In the genomic region with DNA sequence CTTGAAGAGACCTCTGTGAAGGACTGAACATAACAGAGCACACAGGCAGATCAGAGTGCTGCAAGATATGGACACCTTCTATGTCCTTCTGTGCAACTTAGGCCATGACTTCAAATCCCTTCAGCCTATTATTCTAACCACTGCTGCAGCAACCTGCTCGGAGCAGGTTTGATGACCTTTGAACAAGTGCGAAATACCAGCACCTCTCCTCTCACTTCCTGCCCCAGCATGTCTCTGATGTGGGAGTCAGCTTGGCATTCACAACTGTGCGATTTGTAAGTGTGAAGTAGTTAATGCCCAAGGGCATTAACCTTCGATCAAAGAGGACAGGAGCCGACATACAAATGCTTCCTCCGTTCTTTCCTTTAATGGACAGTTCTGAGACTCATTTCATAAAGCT, we compare ENCODE assay signal across 1 cellular context.
A peak's percentile ranks its signal among the peaks of the same experiment; 100 is the strongest.
TF ChIP-seq lines count a peak whose summit lies in the region.

No MANE protein-coding gene starts in this region.

TF ChIP-seq in HepG2, 621 proteins besides CTCF, POLR2A, EP300 and RAD21 (continued from another document):
- TF ChIP-seq, protein P1, sequence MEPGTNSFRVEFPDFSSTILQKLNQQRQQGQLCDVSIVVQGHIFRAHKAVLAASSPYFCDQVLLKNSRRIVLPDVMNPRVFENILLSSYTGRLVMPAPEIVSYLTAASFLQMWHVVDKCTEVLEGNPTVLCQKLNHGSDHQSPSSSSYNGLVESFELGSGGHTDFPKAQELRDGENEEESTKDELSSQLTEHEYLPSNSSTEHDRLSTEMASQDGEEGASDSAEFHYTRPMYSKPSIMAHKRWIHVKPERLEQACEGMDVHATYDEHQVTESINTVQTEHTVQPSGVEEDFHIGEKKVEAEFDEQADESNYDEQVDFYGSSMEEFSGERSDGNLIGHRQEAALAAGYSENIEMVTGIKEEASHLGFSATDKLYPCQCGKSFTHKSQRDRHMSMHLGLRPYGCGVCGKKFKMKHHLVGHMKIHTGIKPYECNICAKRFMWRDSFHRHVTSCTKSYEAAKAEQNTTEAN (CRISPR knock-in tag; conservative IDR thresholded peaks at IDR 0.05) = 0 out of 2 replicates have a peak, but pooled peaks have one; percentile 14
- TF ChIP-seq HNF4G (IDR thresholded peaks at IDR 0.05; ENCODE audit: borderline replicate concordance, low read depth, low read length) (peak; percentile 82), HNF4G (CRISPR knock-in tag; IDR thresholded peaks at IDR 0.05; ENCODE audit: borderline replicate concordance, low read depth) (0 out of 2 replicates have a peak, but pooled peaks have one; percentile 57), MIER2 (CRISPR knock-in tag; IDR thresholded peaks at IDR 0.05) (peak; percentile 59; the same call in 1 of the 2 replicates), ARNTL (CRISPR knock-in tag; IDR thresholded peaks at IDR 0.05) (no peak), MTF2 (CRISPR knock-in tag; IDR thresholded peaks at IDR 0.05; ENCODE audit: borderline replicate concordance) (no peak), HNF4A (CRISPR knock-in tag; IDR thresholded peaks at IDR 0.05) (peak; percentile 88), TBX2 (CRISPR knock-in tag; IDR thresholded peaks at IDR 0.05; ENCODE audit: borderline replicate concordance) (peak; percentile 82), KAT8 (CRISPR knock-in tag; IDR thresholded peaks at IDR 0.05) (peak; percentile 15; the same call in 1 of the 2 replicates), BRCA1 (CRISPR knock-in tag; IDR thresholded peaks at IDR 0.05) (no peak), GPN1 (CRISPR knock-in tag; IDR thresholded peaks at IDR 0.05; ENCODE audit: borderline replicate concordance) (no peak), BCL6 (CRISPR knock-in tag; IDR thresholded peaks at IDR 0.05) (no peak), TARDBP (CRISPR knock-in tag; IDR thresholded peaks at IDR 0.05) (no peak), GABPB1 (CRISPR knock-in tag; IDR thresholded peaks at IDR 0.05) (peak; percentile 50; the same call in 1 of the 2 replicates), POLR2G (IDR thresholded peaks at IDR 0.05; ENCODE audit: low read depth, low read length) (0 out of 2 replicates have a peak, but pooled peaks have one; percentile 33), TEAD3 (CRISPR knock-in tag; optimal IDR thresholded peaks at IDR 0.05; ENCODE audit: borderline replicate concordance) (peak; percentile 88), ZNF780A (CRISPR knock-in tag; IDR thresholded peaks at IDR 0.05) (0 out of 2 replicates have a peak, but pooled peaks have one; percentile 44), PHF20 (CRISPR knock-in tag; IDR thresholded peaks at IDR 0.05) (peak; percentile 42; the same call in 1 of the 2 replicates), PCBP2 (optimal IDR thresholded peaks at IDR 0.05; ENCODE audit: low read depth, low read length, poor library complexity, severe bottlenecking) (no peak), SRF (IDR thresholded peaks at IDR 0.05; ENCODE audit: low read depth, low read length) (no peak), ZFX (CRISPR knock-in tag; IDR thresholded peaks at IDR 0.05; ENCODE audit: low read depth) (peak; percentile 29; the same call in 1 of the 2 replicates), ZNF292 (CRISPR knock-in tag; IDR thresholded peaks at IDR 0.05; ENCODE audit: borderline replicate concordance, low read depth) (peak; percentile 73; the same call in 1 of the 2 replicates)
- TF ChIP-seq, protein P2, sequence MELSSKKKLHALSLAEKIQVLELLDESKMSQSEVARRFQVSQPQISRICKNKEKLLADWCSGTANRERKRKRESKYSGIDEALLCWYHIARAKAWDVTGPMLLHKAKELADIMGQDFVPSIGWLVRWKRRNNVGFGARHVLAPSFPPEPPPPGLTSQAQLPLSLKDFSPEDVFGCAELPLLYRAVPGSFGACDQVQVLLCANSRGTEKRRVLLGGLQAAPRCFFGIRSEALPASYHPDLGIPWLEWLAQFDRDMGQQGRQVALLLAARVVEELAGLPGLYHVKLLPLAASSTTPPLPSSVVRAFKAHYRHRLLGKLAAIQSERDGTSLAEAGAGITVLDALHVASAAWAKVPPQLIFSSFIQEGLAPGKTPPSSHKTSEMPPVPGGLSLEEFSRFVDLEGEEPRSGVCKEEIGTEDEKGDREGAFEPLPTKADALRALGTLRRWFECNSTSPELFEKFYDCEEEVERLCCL (CRISPR knock-in tag; IDR thresholded peaks at IDR 0.05; ENCODE audit: borderline replicate concordance) = no peak
- TF ChIP-seq, protein P3, sequence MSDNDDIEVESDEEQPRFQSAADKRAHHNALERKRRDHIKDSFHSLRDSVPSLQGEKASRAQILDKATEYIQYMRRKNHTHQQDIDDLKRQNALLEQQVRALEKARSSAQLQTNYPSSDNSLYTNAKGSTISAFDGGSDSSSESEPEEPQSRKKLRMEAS (IDR thresholded peaks at IDR 0.05) = peak; percentile 48; the same call in 1 of the 2 replicates
- TF ChIP-seq, protein P4, sequence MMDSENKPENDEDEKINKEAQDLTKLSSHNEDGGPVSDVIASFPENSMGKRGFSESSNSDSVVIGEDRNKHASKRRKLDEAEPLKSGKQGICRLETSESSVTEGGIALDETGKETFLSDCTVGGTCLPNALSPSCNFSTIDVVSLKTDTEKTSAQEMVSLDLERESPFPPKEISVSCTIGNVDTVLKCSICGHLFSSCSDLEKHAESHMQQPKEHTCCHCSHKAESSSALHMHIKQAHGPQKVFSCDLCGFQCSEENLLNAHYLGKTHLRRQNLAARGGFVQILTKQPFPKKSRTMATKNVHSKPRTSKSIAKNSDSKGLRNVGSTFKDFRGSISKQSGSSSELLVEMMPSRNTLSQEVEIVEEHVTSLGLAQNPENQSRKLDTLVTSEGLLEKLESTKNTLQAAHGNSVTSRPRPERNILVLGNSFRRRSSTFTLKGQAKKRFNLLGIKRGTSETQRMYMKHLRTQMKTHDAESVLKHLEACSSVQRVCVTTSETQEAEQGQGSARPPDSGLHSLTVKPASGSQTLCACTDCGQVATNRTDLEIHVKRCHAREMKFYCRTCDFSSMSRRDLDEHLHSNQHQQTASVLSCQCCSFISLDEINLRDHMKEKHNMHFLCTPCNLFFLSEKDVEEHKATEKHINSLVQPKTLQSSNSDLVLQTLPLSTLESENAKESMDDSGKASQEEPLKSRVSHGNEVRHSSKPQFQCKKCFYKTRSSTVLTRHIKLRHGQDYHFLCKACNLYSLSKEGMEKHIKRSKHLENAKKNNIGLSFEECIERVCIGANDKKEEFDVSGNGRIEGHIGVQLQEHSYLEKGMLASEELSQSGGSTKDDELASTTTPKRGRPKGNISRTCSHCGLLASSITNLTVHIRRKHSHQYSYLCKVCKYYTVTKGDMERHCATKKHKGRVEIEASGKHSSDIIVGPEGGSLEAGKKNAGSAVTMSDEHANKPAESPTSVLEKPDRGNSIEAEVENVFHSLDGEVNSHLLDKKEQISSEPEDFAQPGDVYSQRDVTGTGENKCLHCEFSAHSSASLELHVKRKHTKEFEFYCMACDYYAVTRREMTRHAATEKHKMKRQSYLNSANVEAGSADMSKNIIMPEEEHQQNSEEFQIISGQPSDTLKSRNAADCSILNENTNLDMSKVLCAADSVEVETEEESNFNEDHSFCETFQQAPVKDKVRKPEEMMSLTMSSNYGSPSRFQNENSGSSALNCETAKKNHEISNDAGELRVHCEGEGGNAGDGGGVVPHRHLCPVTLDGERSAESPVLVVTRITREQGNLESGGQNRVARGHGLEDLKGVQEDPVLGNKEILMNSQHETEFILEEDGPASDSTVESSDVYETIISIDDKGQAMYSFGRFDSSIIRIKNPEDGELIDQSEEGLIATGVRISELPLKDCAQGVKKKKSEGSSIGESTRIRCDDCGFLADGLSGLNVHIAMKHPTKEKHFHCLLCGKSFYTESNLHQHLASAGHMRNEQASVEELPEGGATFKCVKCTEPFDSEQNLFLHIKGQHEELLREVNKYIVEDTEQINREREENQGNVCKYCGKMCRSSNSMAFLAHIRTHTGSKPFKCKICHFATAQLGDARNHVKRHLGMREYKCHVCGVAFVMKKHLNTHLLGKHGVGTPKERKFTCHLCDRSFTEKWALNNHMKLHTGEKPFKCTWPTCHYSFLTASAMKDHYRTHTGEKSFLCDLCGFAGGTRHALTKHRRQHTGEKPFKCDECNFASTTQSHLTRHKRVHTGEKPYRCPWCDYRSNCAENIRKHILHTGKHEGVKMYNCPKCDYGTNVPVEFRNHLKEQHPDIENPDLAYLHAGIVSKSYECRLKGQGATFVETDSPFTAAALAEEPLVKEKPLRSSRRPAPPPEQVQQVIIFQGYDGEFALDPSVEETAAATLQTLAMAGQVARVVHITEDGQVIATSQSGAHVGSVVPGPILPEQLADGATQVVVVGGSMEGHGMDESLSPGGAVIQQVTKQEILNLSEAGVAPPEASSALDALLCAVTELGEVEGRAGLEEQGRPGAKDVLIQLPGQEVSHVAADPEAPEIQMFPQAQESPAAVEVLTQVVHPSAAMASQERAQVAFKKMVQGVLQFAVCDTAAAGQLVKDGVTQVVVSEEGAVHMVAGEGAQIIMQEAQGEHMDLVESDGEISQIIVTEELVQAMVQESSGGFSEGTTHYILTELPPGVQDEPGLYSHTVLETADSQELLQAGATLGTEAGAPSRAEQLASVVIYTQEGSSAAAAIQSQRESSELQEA (CRISPR knock-in tag; IDR thresholded peaks at IDR 0.05; ENCODE audit: not compliant biosample characterization) = no peak
- TF ChIP-seq, protein P5, sequence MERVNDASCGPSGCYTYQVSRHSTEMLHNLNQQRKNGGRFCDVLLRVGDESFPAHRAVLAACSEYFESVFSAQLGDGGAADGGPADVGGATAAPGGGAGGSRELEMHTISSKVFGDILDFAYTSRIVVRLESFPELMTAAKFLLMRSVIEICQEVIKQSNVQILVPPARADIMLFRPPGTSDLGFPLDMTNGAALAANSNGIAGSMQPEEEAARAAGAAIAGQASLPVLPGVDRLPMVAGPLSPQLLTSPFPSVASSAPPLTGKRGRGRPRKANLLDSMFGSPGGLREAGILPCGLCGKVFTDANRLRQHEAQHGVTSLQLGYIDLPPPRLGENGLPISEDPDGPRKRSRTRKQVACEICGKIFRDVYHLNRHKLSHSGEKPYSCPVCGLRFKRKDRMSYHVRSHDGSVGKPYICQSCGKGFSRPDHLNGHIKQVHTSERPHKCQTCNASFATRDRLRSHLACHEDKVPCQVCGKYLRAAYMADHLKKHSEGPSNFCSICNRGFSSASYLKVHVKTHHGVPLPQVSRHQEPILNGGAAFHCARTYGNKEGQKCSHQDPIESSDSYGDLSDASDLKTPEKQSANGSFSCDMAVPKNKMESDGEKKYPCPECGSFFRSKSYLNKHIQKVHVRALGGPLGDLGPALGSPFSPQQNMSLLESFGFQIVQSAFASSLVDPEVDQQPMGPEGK (CRISPR knock-in tag; IDR thresholded peaks at IDR 0.05) = peak; percentile 23; the same call in 1 of the 2 replicates
- TF ChIP-seq, protein P6, sequence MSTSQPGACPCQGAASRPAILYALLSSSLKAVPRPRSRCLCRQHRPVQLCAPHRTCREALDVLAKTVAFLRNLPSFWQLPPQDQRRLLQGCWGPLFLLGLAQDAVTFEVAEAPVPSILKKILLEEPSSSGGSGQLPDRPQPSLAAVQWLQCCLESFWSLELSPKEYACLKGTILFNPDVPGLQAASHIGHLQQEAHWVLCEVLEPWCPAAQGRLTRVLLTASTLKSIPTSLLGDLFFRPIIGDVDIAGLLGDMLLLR (CRISPR knock-in tag; IDR thresholded peaks at IDR 0.05) = no peak
- TF ChIP-seq, protein P7, sequence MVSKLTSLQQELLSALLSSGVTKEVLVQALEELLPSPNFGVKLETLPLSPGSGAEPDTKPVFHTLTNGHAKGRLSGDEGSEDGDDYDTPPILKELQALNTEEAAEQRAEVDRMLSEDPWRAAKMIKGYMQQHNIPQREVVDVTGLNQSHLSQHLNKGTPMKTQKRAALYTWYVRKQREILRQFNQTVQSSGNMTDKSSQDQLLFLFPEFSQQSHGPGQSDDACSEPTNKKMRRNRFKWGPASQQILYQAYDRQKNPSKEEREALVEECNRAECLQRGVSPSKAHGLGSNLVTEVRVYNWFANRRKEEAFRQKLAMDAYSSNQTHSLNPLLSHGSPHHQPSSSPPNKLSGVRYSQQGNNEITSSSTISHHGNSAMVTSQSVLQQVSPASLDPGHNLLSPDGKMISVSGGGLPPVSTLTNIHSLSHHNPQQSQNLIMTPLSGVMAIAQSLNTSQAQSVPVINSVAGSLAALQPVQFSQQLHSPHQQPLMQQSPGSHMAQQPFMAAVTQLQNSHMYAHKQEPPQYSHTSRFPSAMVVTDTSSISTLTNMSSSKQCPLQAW (CRISPR knock-in tag; IDR thresholded peaks at IDR 0.05) = no peak
- TF ChIP-seq, protein P8, sequence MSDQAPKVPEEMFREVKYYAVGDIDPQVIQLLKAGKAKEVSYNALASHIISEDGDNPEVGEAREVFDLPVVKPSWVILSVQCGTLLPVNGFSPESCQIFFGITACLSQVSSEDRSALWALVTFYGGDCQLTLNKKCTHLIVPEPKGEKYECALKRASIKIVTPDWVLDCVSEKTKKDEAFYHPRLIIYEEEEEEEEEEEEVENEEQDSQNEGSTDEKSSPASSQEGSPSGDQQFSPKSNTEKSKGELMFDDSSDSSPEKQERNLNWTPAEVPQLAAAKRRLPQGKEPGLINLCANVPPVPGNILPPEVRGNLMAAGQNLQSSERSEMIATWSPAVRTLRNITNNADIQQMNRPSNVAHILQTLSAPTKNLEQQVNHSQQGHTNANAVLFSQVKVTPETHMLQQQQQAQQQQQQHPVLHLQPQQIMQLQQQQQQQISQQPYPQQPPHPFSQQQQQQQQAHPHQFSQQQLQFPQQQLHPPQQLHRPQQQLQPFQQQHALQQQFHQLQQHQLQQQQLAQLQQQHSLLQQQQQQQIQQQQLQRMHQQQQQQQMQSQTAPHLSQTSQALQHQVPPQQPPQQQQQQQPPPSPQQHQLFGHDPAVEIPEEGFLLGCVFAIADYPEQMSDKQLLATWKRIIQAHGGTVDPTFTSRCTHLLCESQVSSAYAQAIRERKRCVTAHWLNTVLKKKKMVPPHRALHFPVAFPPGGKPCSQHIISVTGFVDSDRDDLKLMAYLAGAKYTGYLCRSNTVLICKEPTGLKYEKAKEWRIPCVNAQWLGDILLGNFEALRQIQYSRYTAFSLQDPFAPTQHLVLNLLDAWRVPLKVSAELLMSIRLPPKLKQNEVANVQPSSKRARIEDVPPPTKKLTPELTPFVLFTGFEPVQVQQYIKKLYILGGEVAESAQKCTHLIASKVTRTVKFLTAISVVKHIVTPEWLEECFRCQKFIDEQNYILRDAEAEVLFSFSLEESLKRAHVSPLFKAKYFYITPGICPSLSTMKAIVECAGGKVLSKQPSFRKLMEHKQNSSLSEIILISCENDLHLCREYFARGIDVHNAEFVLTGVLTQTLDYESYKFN (CRISPR knock-in tag; conservative IDR thresholded peaks at IDR 0.05) = peak; percentile 63; the same call in 1 of the 2 replicates
